In the genomic region with DNA sequence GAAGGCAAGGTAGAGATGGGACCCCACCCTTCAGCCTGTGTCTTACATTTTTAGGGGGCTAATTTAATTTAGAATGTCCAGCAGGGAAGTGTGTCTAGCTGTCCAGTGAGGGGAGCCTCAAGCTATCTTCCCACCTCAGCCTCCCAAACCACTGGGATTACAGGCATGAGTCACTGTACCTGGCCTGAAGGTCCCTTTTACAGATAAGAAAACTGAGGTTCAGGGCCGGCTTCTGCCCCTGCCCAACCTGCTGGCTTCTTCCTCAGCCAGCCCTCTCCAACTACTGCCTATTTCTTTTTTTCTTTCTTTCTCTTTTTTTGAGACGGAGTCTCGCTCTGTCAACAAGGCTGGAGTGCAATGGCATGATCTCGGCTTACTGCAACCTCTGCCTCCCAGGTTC, we compare ENCODE assay signal across 20 cellular contexts. TPM values are rescaled to one million over a fixed set of nuclear protein-coding genes. Genes with fewer than 3 reads are reported as not detected.
DNase-seq lines count a peak whose midpoint lies in the region; ATAC-seq, FAIRE-seq and TF ChIP-seq lines count a peak whose summit lies in the region.
"Had no signal": no experiment of that assay in that cellular context is flagged by ENCODE, and none has a peak within 500 bp of the region (broad histone marks: within the 10 kb centered on the region; RNA-seq: fewer than 3 reads in every experiment).

No MANE protein-coding gene starts in this region.

- no peak overlapping the region for H4K12ac ChIP-seq in trophoblast cell (ENCODE audit: low read depth, low read length)

- no peaks in the 10 kb centered on the region for H3K79me1 ChIP-seq in trophoblast cell (ENCODE audit: low read length)

- H3K9me3 ChIP-seq in HepG2 (ENCODE audit: low read length) (no peaks in the 10 kb centered on the region), right lobe of liver (no peaks in the 10 kb centered on the region), trophoblast cell (ENCODE audit: insufficient read depth, low read depth, low read length) (no peaks in the 10 kb centered on the region)
- H3K9me3 ChIP-seq: A549; BLaER1 treated with 17β-estradiol and CSF1 and Interleukin-3, amounts not matched to agents 10 nM and 100 nM; Caco-2 had no signal

- TF ChIP-seq EP300 in HepG2 (IDR thresholded peaks at IDR 0.05; ENCODE audit: low read depth in 2 of 2, low read length in 2 of 2) = no peak
- no peak for TF ChIP-seq EP300 in HepG2 (CRISPR knock-in tag; IDR thresholded peaks at IDR 0.05; ENCODE audit: borderline replicate concordance)

- H4K20me1 ChIP-seq in HepG2 (ENCODE audit: insufficient read depth, low read length) = no peaks in the 10 kb centered on the region
- H4K20me1 ChIP-seq: BLaER1 treated with 17β-estradiol and CSF1 and Interleukin-3, amounts not matched to agents 10 nM and 100 nM had no signal

- H3K27ac ChIP-seq in HepG2 (ENCODE audit: extremely low read length, insufficient read depth, low read length) (no peak overlapping the region), right lobe of liver (no peak overlapping the region), trophoblast cell (ENCODE audit: low read depth, low read length) (no peak overlapping the region)
- H3K27ac ChIP-seq: 22Rv1; A549; BLaER1 treated with 17β-estradiol and CSF1 and Interleukin-3, amounts not matched to agents 10 nM and 100 nM; C4-2B had no signal

- in situ Hi-C loops in HepG2 (cut with HindIII; ENCODE audit: extremely low pct_ligation_motif_present, low pct_unique_long_range_greater_than_20kb) = no loop called here

- H2AFZ ChIP-seq in HepG2 (ENCODE audit: low read length) = no peak overlapping the region
- H2AFZ ChIP-seq in trophoblast cell (ENCODE audit: insufficient read depth, low read length, poor library complexity) = no peak overlapping the region

- no peak overlapping the region for H3K18ac ChIP-seq in trophoblast cell (ENCODE audit: low read length)

- no peak overlapping the region for H3K9ac ChIP-seq in HepG2 (ENCODE audit: insufficient read depth, low read depth, low read length)
- no peak overlapping the region for H3K9ac ChIP-seq in trophoblast cell (ENCODE audit: low read length)
- H3K9ac ChIP-seq: BLaER1 treated with 17β-estradiol and CSF1 and Interleukin-3, amounts not matched to agents 10 nM and 100 nM had no signal

- ATAC-seq in HepG2 (no peak), right lobe of liver (no peak)
- ATAC-seq: A549; CD8-positive, alpha-beta T cell had no signal

- H4K91ac ChIP-seq in trophoblast cell (ENCODE audit: low read depth, low read length) = no peak overlapping the region

- WGBS in HepG2 (ENCODE audit: low lambda C conversion rate) = 14% methylated on average over 4 of the region's 4 CpGs
- WGBS in right lobe of liver (ENCODE audit: insufficient coverage, low coverage, low lambda C conversion rate, missing lambda C conversion rate) = 76% methylated on average over 3 of the region's 4 CpGs
- no CpG with 5 or more reads among the region's 4 CpGs for WGBS in trophoblast cell (ENCODE audit: extremely low coverage, insufficient coverage, insufficient read length)

- no peak overlapping the region for H2BK5ac ChIP-seq in trophoblast cell (ENCODE audit: low read depth, low read length, poor library complexity)

- H3K4me3 ChIP-seq in HepG2 (replicated peaks in 1 of 3; ENCODE audit: insufficient read depth in 1 of 3, low read depth in 2 of 3, low read length in 3 of 3) = no peak overlapping the region
- no peak overlapping the region for H3K4me3 ChIP-seq in right lobe of liver
- no peak overlapping the region for H3K4me3 ChIP-seq in trophoblast cell (ENCODE audit: low read depth, low read length)
- H3K4me3 ChIP-seq: A549; BLaER1 treated with 17β-estradiol and CSF1 and Interleukin-3, amounts not matched to agents 10 nM and 100 nM had no signal

- no peak overlapping the region for H3K4ac ChIP-seq in trophoblast cell (ENCODE audit: low read depth, low read length)

- no peak overlapping the region for H2AK5ac ChIP-seq in trophoblast cell (ENCODE audit: low read length)

- H4K8ac ChIP-seq in trophoblast cell (ENCODE audit: low read depth, low read length) = no peak overlapping the region

- no peaks in the 10 kb centered on the region for H3K36me3 Mint-ChIP-seq in nephron progenitor cell (ENCODE audit: low read depth)
- H3K36me3 Mint-ChIP-seq: CD8-positive, alpha-beta T cell had no signal

- H3K36me3 ChIP-seq in HepG2 (replicated peaks in 1 of 2; ENCODE audit: control insufficient read depth in 1 of 2, insufficient read depth in 2 of 2, low read length in 2 of 2) (no peaks in the 10 kb centered on the region), right lobe of liver (no peaks in the 10 kb centered on the region), trophoblast cell (ENCODE audit: control insufficient read depth in 1 of 2, insufficient read depth in 2 of 2, low read length in 2 of 2) (no peaks in the 10 kb centered on the region)
- H3K36me3 ChIP-seq: BLaER1 treated with 17β-estradiol and CSF1 and Interleukin-3, amounts not matched to agents 10 nM and 100 nM had no signal

- FAIRE-seq in HepG2 (lab: Jason Lieb, UNC) = no peak
- FAIRE-seq: A549, D721Med, G401.6, GM12891, GM19239 had no signal

- CTCF ChIA-PET in HepG2 (lab: Yijun Ruan, JAX; ENCODE audit: low intra/inter-chr PET ratio, low total read pairs) = no interaction called here

- H3K4me1 ChIP-seq in HepG2 (ENCODE audit: insufficient read depth, low read length) (peaks cover 40% of the 10 kb centered on the region), right lobe of liver (no peaks in the 10 kb centered on the region), trophoblast cell (ENCODE audit: control insufficient read depth in 1 of 2, insufficient read depth in 2 of 2, low read length in 2 of 2) (no peaks in the 10 kb centered on the region)
- H3K4me1 ChIP-seq: A549, Caco-2 had no signal

- POLR2A ChIA-PET in HepG2 (lab: Yijun Ruan, JAX) = interaction anchor here (0.6 kb wide), 1 partner anchor 9 kb away, joined by 3 read pairs; no protein-coding TSS in a partner anchor

- no peak overlapping the region for H3K27ac Mint-ChIP-seq in nephron progenitor cell
- H3K27ac Mint-ChIP-seq: B cell; CD4-positive, alpha-beta T cell; CD8-positive, alpha-beta T cell had no signal

- H3K14ac ChIP-seq in trophoblast cell (ENCODE audit: low read length) = no peak overlapping the region

- H3K27me3 ChIP-seq in HepG2 (ENCODE audit: control insufficient read depth in 1 of 2, insufficient read depth in 2 of 2, low read length in 2 of 2) (no peaks in the 10 kb centered on the region; a peak in 1 of 5 replicates), right lobe of liver (no peaks in the 10 kb centered on the region), trophoblast cell (ENCODE audit: insufficient read depth, low read length) (no peaks in the 10 kb centered on the region)
- H3K27me3 ChIP-seq: BLaER1 treated with 17β-estradiol and CSF1 and Interleukin-3, amounts not matched to agents 10 nM and 100 nM had no signal

- no peak for DNase-seq in HepG2 (ENCODE audit: low spot score)
- no peak for DNase-seq in right lobe of liver
- peak; percentile 29 to 62 for DNase-seq in trophoblast cell
- no peak for DNase-seq in nephron progenitor cell
- DNase-seq: AML-193; Caco-2; Calu3; CD4-positive, alpha-beta T cell; CD8-positive, alpha-beta T cell; DMS79 treated with DMSO at 0.1 percent for 48 hours; GF-D8 had no signal

- TF ChIP-seq POLR2A in HepG2 (IDR thresholded peaks at IDR 0.05; ENCODE audit: insufficient read depth in 1 of 2, low read depth in 2 of 2, low read length in 2 of 2) = no peak
- TF ChIP-seq POLR2A in right lobe of liver (IDR thresholded peaks at IDR 0.05) = no peak

- TF ChIP-seq CTCF in HepG2 (CRISPR knock-in tag; IDR thresholded peaks at IDR 0.05) (no peak), right lobe of liver (IDR thresholded peaks at IDR 0.05) (no peak), nephron progenitor cell (IDR thresholded peaks at IDR 0.05) (no peak)

- no peak overlapping the region for H3K23ac ChIP-seq in trophoblast cell (ENCODE audit: low read length)

- H2BK120ac ChIP-seq in trophoblast cell (ENCODE audit: insufficient read depth, low read length, poor library complexity) = no peak overlapping the region

- intact Hi-C loops in HepG2 (cut with micrococcal nuclease; ENCODE audit: unreplicated experiment) = loop anchor here (2.0 kb wide), 1 partner anchor 18 kb away; no protein-coding TSS in a partner anchor
- intact Hi-C loops in right lobe of liver (cut with DNase I) = no loop called here

- peaks cover 10% of the 10 kb centered on the region for H3K4me1 Mint-ChIP-seq in nephron progenitor cell

- H2BK12ac ChIP-seq in trophoblast cell (ENCODE audit: low read length) = no peak overlapping the region

- no peaks in the 10 kb centered on the region for H3K9me3 Mint-ChIP-seq in nephron progenitor cell
- H3K9me3 Mint-ChIP-seq: CD4-positive, alpha-beta T cell; CD8-positive, alpha-beta T cell had no signal

- TF ChIP-seq RAD21 in HepG2 (CRISPR knock-in tag; IDR thresholded peaks at IDR 0.05) = no peak

- H3K27me3 Mint-ChIP-seq in nephron progenitor cell (ENCODE audit: low read depth, poor library complexity) = peaks cover 59% of the 10 kb centered on the region

- H3K4me2 ChIP-seq in HepG2 (ENCODE audit: low read depth, low read length) (no peak overlapping the region), trophoblast cell (ENCODE audit: low read length) (no peak overlapping the region)
- H3K4me2 ChIP-seq: A549; BLaER1 treated with 17β-estradiol and CSF1 and Interleukin-3, amounts not matched to agents 10 nM and 100 nM had no signal

- BruUV-seq in HepG2 (replicated peaks; lab: Mats Ljungman, UMichigan) = no TSS peak

- no peak overlapping the region for H3K4me3 Mint-ChIP-seq in nephron progenitor cell
- H3K4me3 Mint-ChIP-seq: B cell; CD4-positive, alpha-beta T cell; CD8-positive, alpha-beta T cell had no signal

- no peaks in the 10 kb centered on the region for H3K79me2 ChIP-seq in HepG2 (ENCODE audit: insufficient read depth, low read length)
- H3K79me2 ChIP-seq in trophoblast cell (ENCODE audit: control insufficient read depth, insufficient read depth, low read length, poor library complexity) = no peaks in the 10 kb centered on the region

RNA-seq across cellular contexts. Expression of gene HOMER3, which starts 19.4 kb away (rescaled TPM):
- total RNA-seq in HepG2 (2016; rRNA removed; fragmentation: Illumina TruSeq; extraction: Trizol) = 16.0 and 21.3 TPM in 2 replicates
- total RNA-seq in HepG2 (2016; cell fraction: cytosol; rRNA removed; fragmentation: Illumina TruSeq; extraction: Trizol; ENCODE audit: low read depth) = 26.4 and 33.2 TPM in 2 replicates
- 15.8 and 22.8 TPM in 2 replicates for total RNA-seq in HepG2 (2016; cell fraction: insoluble cytoplasmic fraction; rRNA removed; fragmentation: Illumina TruSeq; extraction: Trizol)
- 34.4 and 37.9 TPM in 2 replicates for total RNA-seq in HepG2 (2016; cell fraction: membrane; rRNA removed; fragmentation: Illumina TruSeq; extraction: Trizol)
- 9.6 and 15.0 TPM in 2 replicates for total RNA-seq in HepG2 (2016; cell fraction: nucleus; rRNA removed; fragmentation: Illumina TruSeq; extraction: Trizol)
- polyA plus RNA-seq in HepG2 (2011; rRNA removed) = 27.3 and 33.7 TPM in 2 replicates
- polyA plus RNA-seq in HepG2 (2011; cell fraction: cytosol; rRNA removed) = 17.2 and 24.7 TPM in 2 replicates
- 44.4 and 50.4 TPM in 2 replicates for polyA plus RNA-seq in HepG2 (2011; cell fraction: nucleus; rRNA removed)
- 9.2 and 17.6 TPM in 2 replicates for polyA plus RNA-seq in HepG2 (2012)
- 38.0 and 46.9 TPM in 2 replicates for polyA plus RNA-seq in HepG2 (2016; cell fraction: cytosol; fragmentation: Illumina TruSeq; extraction: Trizol; ENCODE audit: low read depth)
- polyA plus RNA-seq in HepG2 (2016; cell fraction: insoluble cytoplasmic fraction; fragmentation: Illumina TruSeq; extraction: Trizol; ENCODE audit: low read depth) = 25.7 and 29.6 TPM in 2 replicates
- 45.5 and 48.8 TPM in 2 replicates for polyA plus RNA-seq in HepG2 (2016; cell fraction: membrane; fragmentation: Illumina TruSeq; extraction: Trizol; ENCODE audit: low read depth)
- polyA plus RNA-seq in HepG2 (2016; cell fraction: nucleus; fragmentation: Illumina TruSeq; extraction: Trizol; ENCODE audit: insufficient read depth, low read depth) = 36.3 and 38.7 TPM in 2 replicates
- 16.8 and 17.2 TPM in 2 replicates for polyA minus RNA-seq in HepG2 (2011; rRNA and poly(A)+ RNA removed; ENCODE audit: low replicate concordance)
- 3.6 and 6.2 TPM in 2 replicates for polyA minus RNA-seq in HepG2 (2011; cell fraction: cytosol; rRNA and poly(A)+ RNA removed)
- 8.6 and 13.4 TPM in 2 replicates for polyA minus RNA-seq in HepG2 (2011; cell fraction: nucleus; rRNA and poly(A)+ RNA removed)
- 1 to 10 TPM; 2.3 to 4.7 (median 3.2) TPM for total RNA-seq in right lobe of liver
- 29.5 and 31.8 TPM in 2 replicates for polyA plus RNA-seq in trophoblast cell (2013)

RNA-seq across cellular contexts. Expression of gene DDX49, which starts 40.9 kb away (rescaled TPM):
- 44.6 and 46.2 TPM in 2 replicates for total RNA-seq in HepG2 (2016; rRNA removed; fragmentation: Illumina TruSeq; extraction: Trizol)
- total RNA-seq in HepG2 (2016; cell fraction: cytosol; rRNA removed; fragmentation: Illumina TruSeq; extraction: Trizol; ENCODE audit: low read depth) = 26.8 and 31.4 TPM in 2 replicates
- total RNA-seq in HepG2 (2016; cell fraction: insoluble cytoplasmic fraction; rRNA removed; fragmentation: Illumina TruSeq; extraction: Trizol) = 36.8 and 44.8 TPM in 2 replicates
- total RNA-seq in HepG2 (2016; cell fraction: membrane; rRNA removed; fragmentation: Illumina TruSeq; extraction: Trizol) = 34.9 and 35.2 TPM in 2 replicates
- 21.6 and 22.6 TPM in 2 replicates for total RNA-seq in HepG2 (2016; cell fraction: nucleus; rRNA removed; fragmentation: Illumina TruSeq; extraction: Trizol)
- 27.0 and 28.9 TPM in 2 replicates for polyA plus RNA-seq in HepG2 (2011; rRNA removed)
- polyA plus RNA-seq in HepG2 (2011; cell fraction: cytosol; rRNA removed) = 18.7 and 29.0 TPM in 2 replicates
- polyA plus RNA-seq in HepG2 (2011; cell fraction: nucleus; rRNA removed) = 45.0 and 51.2 TPM in 2 replicates
- 13.7 and 15.9 TPM in 2 replicates for polyA plus RNA-seq in HepG2 (2012)
- polyA plus RNA-seq in HepG2 (2016; cell fraction: cytosol; fragmentation: Illumina TruSeq; extraction: Trizol; ENCODE audit: low read depth) = 25.8 and 27.7 TPM in 2 replicates
- 36.1 and 38.2 TPM in 2 replicates for polyA plus RNA-seq in HepG2 (2016; cell fraction: insoluble cytoplasmic fraction; fragmentation: Illumina TruSeq; extraction: Trizol; ENCODE audit: low read depth)
- 21.6 and 25.1 TPM in 2 replicates for polyA plus RNA-seq in HepG2 (2016; cell fraction: membrane; fragmentation: Illumina TruSeq; extraction: Trizol; ENCODE audit: low read depth)
- 42.3 and 43.7 TPM in 2 replicates for polyA plus RNA-seq in HepG2 (2016; cell fraction: nucleus; fragmentation: Illumina TruSeq; extraction: Trizol; ENCODE audit: insufficient read depth, low read depth)
- polyA minus RNA-seq in HepG2 (2011; rRNA and poly(A)+ RNA removed; ENCODE audit: low replicate concordance) = 54.2 and 128 TPM in 2 replicates
- polyA minus RNA-seq in HepG2 (2011; cell fraction: cytosol; rRNA and poly(A)+ RNA removed) = 14.5 and 19.5 TPM in 2 replicates
- 18.6 and 24.2 TPM in 2 replicates for polyA minus RNA-seq in HepG2 (2011; cell fraction: nucleus; rRNA and poly(A)+ RNA removed)
- total RNA-seq in right lobe of liver = 10 to 100 TPM; 15.8 to 37.9 (median 18.5) TPM
- 21.8 TPM in 2 replicates for polyA plus RNA-seq in trophoblast cell (2013)

RNA-seq across cellular contexts. Expression of gene COPE, which starts 41.2 kb away (rescaled TPM):
- 188 and 189 TPM in 2 replicates for total RNA-seq in HepG2 (2016; rRNA removed; fragmentation: Illumina TruSeq; extraction: Trizol)
- total RNA-seq in HepG2 (2016; cell fraction: cytosol; rRNA removed; fragmentation: Illumina TruSeq; extraction: Trizol; ENCODE audit: low read depth) = 90.0 and 90.2 TPM in 2 replicates
- 172 and 181 TPM in 2 replicates for total RNA-seq in HepG2 (2016; cell fraction: insoluble cytoplasmic fraction; rRNA removed; fragmentation: Illumina TruSeq; extraction: Trizol)
- 87.8 and 90.8 TPM in 2 replicates for total RNA-seq in HepG2 (2016; cell fraction: membrane; rRNA removed; fragmentation: Illumina TruSeq; extraction: Trizol)
- total RNA-seq in HepG2 (2016; cell fraction: nucleus; rRNA removed; fragmentation: Illumina TruSeq; extraction: Trizol) = 70.6 and 74.1 TPM in 2 replicates
- polyA plus RNA-seq in HepG2 (2011; rRNA removed) = 205 and 222 TPM in 2 replicates
- polyA plus RNA-seq in HepG2 (2011; cell fraction: cytosol; rRNA removed) = 175 and 335 TPM in 2 replicates
- polyA plus RNA-seq in HepG2 (2011; cell fraction: nucleus; rRNA removed) = 191 and 222 TPM in 2 replicates
- polyA plus RNA-seq in HepG2 (2012) = 86.4 and 120 TPM in 2 replicates
- 73.8 and 86.7 TPM in 2 replicates for polyA plus RNA-seq in HepG2 (2016; cell fraction: cytosol; fragmentation: Illumina TruSeq; extraction: Trizol; ENCODE audit: low read depth)
- 149 and 196 TPM in 2 replicates for polyA plus RNA-seq in HepG2 (2016; cell fraction: insoluble cytoplasmic fraction; fragmentation: Illumina TruSeq; extraction: Trizol; ENCODE audit: low read depth)
- polyA plus RNA-seq in HepG2 (2016; cell fraction: membrane; fragmentation: Illumina TruSeq; extraction: Trizol; ENCODE audit: low read depth) = 72.3 and 75.2 TPM in 2 replicates
- polyA plus RNA-seq in HepG2 (2016; cell fraction: nucleus; fragmentation: Illumina TruSeq; extraction: Trizol; ENCODE audit: insufficient read depth, low read depth) = 134 and 136 TPM in 2 replicates
- 163 and 283 TPM in 2 replicates for polyA minus RNA-seq in HepG2 (2011; rRNA and poly(A)+ RNA removed; ENCODE audit: low replicate concordance)
- 82.7 and 99.4 TPM in 2 replicates for polyA minus RNA-seq in HepG2 (2011; cell fraction: cytosol; rRNA and poly(A)+ RNA removed)
- polyA minus RNA-seq in HepG2 (2011; cell fraction: nucleus; rRNA and poly(A)+ RNA removed) = 41.8 and 44.1 TPM in 2 replicates
- 100 to 1,000 TPM in 3 of 6 experiments, 10 to 100 TPM in 3; 67.4 to 240 (median 97.1) TPM for total RNA-seq in right lobe of liver
- polyA plus RNA-seq in trophoblast cell (2013) = 314 and 349 TPM in 2 replicates

Comparison
In these comparisons a context has a peak if more than half of its experiments do, and no peak if none do; other contexts are left out.
1. DNase-seq: peak in trophoblast cell (2 of 2); none in HepG2 (single experiment), right lobe of liver (0 of 3) and nephron progenitor cell (single experiment).